ENCODE assay signal across 11 cellular contexts in the genomic region with DNA sequence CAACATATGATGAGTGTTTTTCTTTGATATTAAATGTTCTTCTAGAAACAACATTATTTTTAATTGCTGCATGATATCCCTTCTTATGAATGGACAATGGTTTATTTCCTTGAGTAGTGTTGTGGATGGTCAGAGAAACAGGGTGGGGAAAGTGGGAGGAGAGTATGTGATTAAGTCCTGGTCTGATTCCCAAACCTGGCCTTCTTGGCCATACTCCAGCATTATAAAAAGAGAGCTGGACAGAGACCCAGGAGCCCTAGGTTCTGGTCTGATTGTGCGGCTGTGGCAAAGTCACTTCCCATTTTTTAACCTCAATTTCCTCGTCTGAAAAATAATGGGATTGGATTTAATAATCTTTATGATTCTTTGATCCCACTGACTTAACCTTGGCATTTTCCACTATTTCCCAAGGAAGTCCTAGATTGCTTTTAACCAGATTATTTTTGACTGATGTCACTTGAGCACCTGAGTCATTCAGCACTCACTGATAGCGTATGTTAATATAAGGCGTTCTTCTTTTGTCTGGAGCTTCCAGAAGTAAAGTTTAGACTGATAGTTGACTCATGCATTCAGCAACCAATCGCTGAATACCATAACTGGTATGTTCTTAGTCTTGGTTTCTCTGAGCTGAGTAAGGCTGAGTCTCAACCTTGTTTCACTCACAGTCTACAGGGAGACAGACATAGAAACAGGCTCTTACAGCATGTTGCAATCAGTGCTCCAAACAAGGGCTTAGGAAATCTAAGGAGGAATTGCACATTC. TPM values are rescaled to one million over a fixed set of nuclear protein-coding genes. Genes with fewer than 3 reads are reported as not detected.
DNase-seq lines count a peak whose midpoint lies in the region; ATAC-seq and TF ChIP-seq lines count a peak whose summit lies in the region.
"Had no signal": no experiment of that assay in that cellular context is flagged by ENCODE, and none has a peak within 500 bp of the region (broad histone marks: within the 10 kb centered on the region; RNA-seq: fewer than 3 reads in every experiment).

No MANE protein-coding gene starts in this region.

- no peak for TF ChIP-seq CTCF in AG04450 (IDR thresholded peaks at IDR 0.05; ENCODE audit: low read depth, low read length)
- TF ChIP-seq CTCF in LNCaP clone FGC (IDR thresholded peaks at IDR 0.05; ENCODE audit: control insufficient read depth, extremely low read depth, insufficient read depth) = no peak

- DNase-seq in AG04450 (ENCODE audit: low read depth, low spot score) (peak; percentile 97), LNCaP clone FGC (ENCODE audit: low read depth) (peak; percentile 2), epidermal melanocyte (ENCODE audit: insufficient read length, low spot score) (peak; percentile 56)
- no peak for DNase-seq in stimulated activated naive CD8-positive, alpha-beta T cell treated with anti-CD3 and anti-CD28 coated beads, Interleukin-15, Interleukin-2, amounts not matched to agents 100 U/mL and 50 U/mL, for 24 hours
- DNase-seq: DND-41, erythroblast, substantia nigra had no signal

- H3K27ac ChIP-seq in AG04450 (ENCODE audit: low read depth, low read length) = peak overlapping the region; percentile 92
- H3K27ac ChIP-seq in mesodermal cell (ENCODE audit: low read depth, low read length, severe bottlenecking) = peak overlapping the region; percentile 67

- peaks cover 2% of the 10 kb centered on the region; the same call in 1 of the 2 replicates for H3K9me3 ChIP-seq in AG04450 (ENCODE audit: control insufficient read depth, insufficient read depth, low read length)
- peaks cover 8% of the 10 kb centered on the region for H3K9me3 ChIP-seq in mesodermal cell (ENCODE audit: control insufficient read depth, low read length)

- ATAC-seq in HG02970 (IDR thresholded peaks at IDR 0.05; ENCODE audit: low FRiP score, unreplicated experiment) = no peak
- ATAC-seq in HG03520 (IDR thresholded peaks at IDR 0.05; ENCODE audit: unreplicated experiment) = no peak
- no peak for ATAC-seq in GM21576 (IDR thresholded peaks at IDR 0.05; ENCODE audit: unreplicated experiment)
- ATAC-seq in stimulated activated naive CD8-positive, alpha-beta T cell treated with anti-CD3 and anti-CD28 coated beads, Interleukin-15, Interleukin-2, amounts not matched to agents 100 U/mL and 50 U/mL, for 24 hours = no peak

- H3K4me3 ChIP-seq in AG04450 (ENCODE audit: low read depth, low read length) (no peak overlapping the region), LNCaP clone FGC (ENCODE audit: low read depth, low read length) (no peak overlapping the region), mesodermal cell (ENCODE audit: extremely low read depth, insufficient read depth, low read length, poor library complexity, severe bottlenecking) (no peak overlapping the region)

- WGBS in mesodermal cell (ENCODE audit: insufficient coverage in 2 of 2), 2 experiments = 59 to 83% methylated on average over 1 to 3 of the region's 5 CpGs

- peaks cover 18% of the 10 kb centered on the region for H3K4me1 ChIP-seq in mesodermal cell (ENCODE audit: control insufficient read depth, insufficient read depth, low read length, poor library complexity, severe bottlenecking)

- H3K36me3 ChIP-seq in mesodermal cell (ENCODE audit: control insufficient read depth, insufficient read depth, low read length) = peaks cover 12% of the 10 kb centered on the region

- POLR2A ChIA-PET in AG04450 (lab: Yijun Ruan, JAX) = interaction anchor here (0.5 to 1.9 kb wide), 4 partner anchors 10 to 34 kb away, joined by 3 to 10 read pairs (median 5); partner anchors contain the start of gene OSMR

- H3K27me3 ChIP-seq in AG04450 (ENCODE audit: control insufficient read depth, insufficient read depth, low read length) = no peaks in the 10 kb centered on the region

- CTCF ChIA-PET in AG04450 (lab: Charles Lee) = interaction anchor here (0.9 to 1.2 kb wide), 5 partner anchors 24 to 451 kb away, joined by 3 to 5 read pairs (median 3); no protein-coding TSS in a partner anchor

RNA-seq across cellular contexts. Expression of gene OSMR, which starts 26.2 kb away (rescaled TPM):
- 100 and 102 TPM in 2 replicates for polyA plus RNA-seq in AG04450 (2011; rRNA removed)
- 85.9 and 108 TPM in 2 replicates for polyA minus RNA-seq in AG04450 (2011; rRNA and poly(A)+ RNA removed)
- 14.0 TPM for polyA plus RNA-seq in mesodermal cell (2013, experiment 1 of 2)
- polyA plus RNA-seq in mesodermal cell (2013, experiment 2 of 2) = 12.7 TPM
